ENCODE assay signal across 1 cellular context in the genomic region with DNA sequence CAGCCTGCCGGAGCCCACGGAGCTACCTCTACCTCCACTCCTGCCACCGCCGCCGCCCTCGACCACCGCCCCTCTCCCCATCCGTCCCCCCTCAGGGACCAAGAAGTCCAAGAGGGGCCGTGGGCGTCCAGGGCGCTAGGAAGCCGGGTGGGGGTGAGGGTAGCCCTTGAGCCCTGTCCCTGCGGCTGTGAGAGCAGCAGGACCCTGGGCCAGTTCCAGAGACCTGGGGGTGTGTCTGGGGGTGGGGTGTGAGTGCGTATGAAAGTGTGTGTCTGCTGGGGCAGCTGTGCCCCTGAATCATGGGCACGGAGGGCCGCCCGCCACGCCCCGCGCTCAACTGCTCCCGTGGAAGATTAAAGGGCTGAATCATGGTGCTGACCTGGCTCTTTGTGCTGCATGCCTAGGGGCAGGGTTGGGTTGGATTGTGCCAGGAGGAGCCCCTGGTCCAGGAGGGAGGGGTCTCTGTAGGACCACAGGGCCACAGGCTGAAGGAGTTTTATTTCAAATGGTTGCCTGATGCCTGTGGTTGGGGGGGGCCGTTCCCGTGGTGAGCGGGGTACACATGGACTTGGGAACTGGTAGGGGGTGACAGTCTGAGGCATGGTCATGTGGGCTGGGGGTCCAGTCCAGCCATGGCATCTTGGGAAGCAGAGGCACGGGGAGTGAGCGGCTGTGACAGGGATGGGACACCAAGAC.
TF ChIP-seq lines count a peak whose summit lies in the region.

No MANE protein-coding gene starts in this region.

TF ChIP-seq in H1, 55 proteins besides CTCF, POLR2A, EP300 and RAD21:
- TF ChIP-seq RXRA (IDR thresholded peaks at IDR 0.05; ENCODE audit: insufficient read depth, low read depth, low read length), result no peak
- no peak for TF ChIP-seq GTF2F1 (IDR thresholded peaks at IDR 0.05; ENCODE audit: borderline replicate concordance, low read depth, low read length)
- no peak for TF ChIP-seq SP4 (IDR thresholded peaks at IDR 0.05; ENCODE audit: low read length)
- no peak for TF ChIP-seq RNF2 (IDR thresholded peaks at IDR 0.05; ENCODE audit: borderline replicate concordance, low read depth, low read length, missing control alignments, poor library complexity, severe bottlenecking)
- no peak for TF ChIP-seq HDAC6 (IDR thresholded peaks at IDR 0.05; ENCODE audit: low read depth, low read length)
- no peak for TF ChIP-seq CBX8 (IDR thresholded peaks at IDR 0.05; ENCODE audit: borderline replicate concordance, low read depth, low read length)
- TF ChIP-seq SIX5 (IDR thresholded peaks at IDR 0.05; ENCODE audit: low read depth, low read length), result no peak
- TF ChIP-seq SUZ12 (IDR thresholded peaks at IDR 0.05; ENCODE audit: low read length), result no peak
- TF ChIP-seq JUND (IDR thresholded peaks at IDR 0.05; ENCODE audit: low read length), result no peak
